In genomic region chr2:159442159-159442852, GRCh38 we compare ENCODE assay signal across 25 cellular contexts.
"Had no signal": no experiment of that assay in that cellular context is flagged by ENCODE, and none has a peak within 500 bp of the region (broad histone marks: within the 10 kb centered on the region; RNA-seq: fewer than 3 reads in every experiment).

No MANE protein-coding gene starts in this region.

- H3K4me2 ChIP-seq: smooth muscle cell had no signal

- H3K4me1 ChIP-seq: colonic mucosa, gastroesophageal sphincter, lower lobe of right lung, psoas muscle, right lobe of liver, suprapubic skin had no signal

- H3K27me3 ChIP-seq: colonic mucosa, gastroesophageal sphincter, ovary, right lobe of liver, suprapubic skin had no signal

- FAIRE-seq: keratinocyte had no signal

- H3K4me3 ChIP-seq: colonic mucosa, gastroesophageal sphincter, lower lobe of right lung, ovary, psoas muscle, right lobe of liver, smooth muscle cell, suprapubic skin had no signal

- H3K36me3 ChIP-seq: colonic mucosa, ovary had no signal

- H3K27ac ChIP-seq: colonic mucosa, epithelial cell of prostate, gastroesophageal sphincter, lower lobe of right lung, ovary, psoas muscle, right lobe of liver, suprapubic skin had no signal

- DNase-seq: colonic mucosa; effector CD8-positive, alpha-beta T cell; endodermal cell; foreskin fibroblast; hypothalamus; lower lobe of right lung; natural killer cell; occipital lobe; ovary; posterior cingulate gyrus; psoas muscle; right lobe of liver; stimulated activated CD4-positive, alpha-beta T cell treated with anti-CD3 and anti-CD28 coated beads, Interleukin-12 subunit alpha, Interleukin-12 subunit beta, amount 100 ng/mL, for 4 hours; stimulated activated CD4-positive, alpha-beta T cell treated with anti-CD3 and anti-CD28 coated beads, Interleukin-1b, Interleukin-23, amount 100 ng/mL, for 48 hours; stimulated activated CD4-positive, alpha-beta T cell treated with anti-CD3 and anti-CD28 coated beads, Interleukin-4, amount 100 ng/mL, for 1 hour; stimulated activated CD8-positive, alpha-beta memory T cell treated with anti-CD3 and anti-CD28 coated beads, Interleukin-4, amount 100 ng/mL, for 48 hours; stimulated activated naive CD4-positive, alpha-beta T cell; stimulated activated naive CD8-positive, alpha-beta T cell treated with anti-CD3 and anti-CD28 coated beads, Interleukin-15, amount 100 ng/mL, for 72 hours; trophoblast cell had no signal

- ATAC-seq: esophagus mucosa; gastroesophageal sphincter; lower lobe of right lung; natural killer cell; psoas muscle; right lobe of liver; stimulated activated naive CD8-positive, alpha-beta T cell treated with anti-CD3 and anti-CD28 coated beads, Interleukin-15, amount 100 ng/mL, for 72 hours had no signal

- H3K9me3 ChIP-seq: colonic mucosa, gastroesophageal sphincter, lower lobe of right lung, ovary, psoas muscle, right lobe of liver, suprapubic skin had no signal
